ENCODE assay signal across 8 cellular contexts in genomic region chr4:3388461-3389185, GRCh38. TPM values are rescaled to one million over a fixed set of nuclear protein-coding genes. Genes with fewer than 3 reads are reported as not detected.
DNase-seq lines count a peak whose midpoint lies in the region; ATAC-seq, FAIRE-seq and TF ChIP-seq lines count a peak whose summit lies in the region.

No MANE protein-coding gene starts in this region.

- H3K4me1 ChIP-seq in prostate gland (replicated peaks), result peaks cover 17% of the 10 kb centered on the region

- H3K36me3 ChIP-seq in prostate gland, result no peaks in the 10 kb centered on the region

- H3K27me3 ChIP-seq in prostate gland (replicated peaks; ENCODE audit: insufficient read depth), result no peaks in the 10 kb centered on the region

- FAIRE-seq in GM18507 (lab: Jason Lieb, UNC) (peak; percentile 98), RCC 7860 (lab: Jason Lieb, UNC) (peak; percentile 98), frontal cortex (lab: Jason Lieb, UNC) (no peak)

- DNase-seq in GM18507 (ENCODE audit: extremely low spot score, insufficient read length, low read depth) (no peak), RCC 7860 (ENCODE audit: low spot score) (peak; percentile 92), fibroblast of mammary gland (ENCODE audit: low read depth) (peak; percentile 77), prostate gland (ENCODE audit: low spot score) (no peak), frontal cortex (ENCODE audit: low spot score in 2 of 2) (no peak), cerebellar cortex (ENCODE audit: low spot score) (no peak), DMS53 (lab: John Stamatoyannopoulos, UW) (no peak)

- peak; percentile 28 for TF ChIP-seq POLR2A in prostate gland (IDR thresholded peaks at IDR 0.05)

- H3K4me3 ChIP-seq in fibroblast of mammary gland (ENCODE audit: control insufficient read depth, low read depth, low read length), result peak overlapping the region; percentile 32
- H3K4me3 ChIP-seq in prostate gland, result peak overlapping the region; percentile 13 to 23

- intact Hi-C loops in prostate gland (cut with DNase I), result no loop called here

- H3K9me3 ChIP-seq in prostate gland, result no peaks in the 10 kb centered on the region

- peak; percentile 58 for ATAC-seq in HG02885 (IDR thresholded peaks at IDR 0.05; ENCODE audit: poor library complexity, unreplicated experiment)

- TF ChIP-seq CTCF in fibroblast of mammary gland (conservative IDR thresholded peaks at IDR 0.05; ENCODE audit: control insufficient read depth, insufficient read depth, low read depth, low read length) (no peak), prostate gland (IDR thresholded peaks at IDR 0.05) (no peak)

- peak overlapping the region; percentile 87 to 90 for H3K27ac ChIP-seq in prostate gland

- WGBS in prostate gland, result 5% methylated on average over 15 of the region's 17 CpGs

RNA-seq across cellular contexts. Expression of gene HGFAC, which starts 53.1 kb away (rescaled TPM):
- 1 to 10 TPM in 1 of 2 donors, under 1 TPM in 1; 0.27 to 1.9 TPM for total RNA-seq in prostate gland
- total RNA-seq in frontal cortex, result 1.6 TPM

Comparison
In these comparisons a context has a peak if more than half of its experiments do, and no peak if none do; other contexts are left out.
1. DNase-seq: peak in RCC 7860 (single experiment) and fibroblast of mammary gland (single experiment); none in GM18507 (single experiment), prostate gland (single experiment), frontal cortex (0 of 2), cerebellar cortex (single experiment) and DMS53 (single experiment).